ENCODE assay signal across 1 cellular context in genomic region chr4:150117629-150118028, GRCh38.
TF ChIP-seq lines count a peak whose summit lies in the region.

No MANE protein-coding gene starts in this region.

TF ChIP-seq in IMR-90, 13 proteins besides CTCF, POLR2A, EP300 and RAD21 (continued from another document):
- no peak for TF ChIP-seq USF2 (IDR thresholded peaks at IDR 0.05; ENCODE audit: low read depth, low read length)
- TF ChIP-seq BHLHE40 (IDR thresholded peaks at IDR 0.05; ENCODE audit: low read depth, low read length) = no peak
- no peak for TF ChIP-seq MXI1 (IDR thresholded peaks at IDR 0.05; ENCODE audit: borderline replicate concordance, low read depth, low read length)
- no peak for TF ChIP-seq SMC3 (IDR thresholded peaks at IDR 0.05; ENCODE audit: low read depth, low read length)
